ENCODE assay signal across 9 cellular contexts in the genomic region with DNA sequence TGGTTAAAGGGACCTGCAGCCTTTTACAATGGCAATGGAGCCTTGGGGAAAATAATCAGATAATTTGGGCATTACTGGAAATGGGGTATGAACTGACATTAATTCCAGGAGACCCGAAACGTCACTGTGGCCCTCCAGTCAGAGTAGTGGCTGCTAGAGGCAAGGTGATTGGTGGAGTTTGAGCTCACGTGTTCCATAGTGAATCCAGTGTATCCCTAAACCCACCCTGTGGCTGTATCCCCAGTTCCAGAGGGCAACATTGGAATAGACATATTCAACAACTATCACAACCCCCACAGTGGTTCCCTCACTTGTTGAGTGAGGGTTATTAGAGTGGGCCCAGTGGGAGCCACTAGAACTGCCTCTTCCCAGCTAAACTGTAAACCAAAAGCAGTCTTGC. TPM values are rescaled to one million over a fixed set of nuclear protein-coding genes. Genes with fewer than 3 reads are reported as not detected.
"Had no signal": no experiment of that assay in that cellular context is flagged by ENCODE, and none has a peak within 500 bp of the region (broad histone marks: within the 10 kb centered on the region; RNA-seq: fewer than 3 reads in every experiment).

No MANE protein-coding gene starts in this region.

- H3K27ac ChIP-seq: GM23248, HL-60 had no signal

- H3K4me3 Mint-ChIP-seq: H9 had no signal

- H3K4me3 ChIP-seq: GM23248 had no signal

- ATAC-seq: HepG2 had no signal

- H3K9me3 Mint-ChIP-seq: IgD-negative memory B cell had no signal

- H3K4me1 Mint-ChIP-seq: H9 had no signal

- H3K36me3 Mint-ChIP-seq: IgD-negative memory B cell had no signal

- H3K27ac Mint-ChIP-seq: H9 had no signal

- DNase-seq: GM23248, GOT3, H9, HCEC 1CT, KBM-7 had no signal

RNA-seq across cellular contexts. Expression of a gene that starts 3.3 kb away (rescaled TPM):
- total RNA-seq: GM23248, H9, HepG2, HT1080 had no signal

RNA-seq across cellular contexts. Expression of a gene that starts 23.1 kb away (rescaled TPM):
- total RNA-seq: GM23248, H9, HepG2, HT1080 had no signal

RNA-seq across cellular contexts. Expression of a gene that starts 60.0 kb away (rescaled TPM):
- total RNA-seq: GM23248, H9, HepG2, HT1080 had no signal
